ENCODE assay signal across 16 cellular contexts in the genomic region with DNA sequence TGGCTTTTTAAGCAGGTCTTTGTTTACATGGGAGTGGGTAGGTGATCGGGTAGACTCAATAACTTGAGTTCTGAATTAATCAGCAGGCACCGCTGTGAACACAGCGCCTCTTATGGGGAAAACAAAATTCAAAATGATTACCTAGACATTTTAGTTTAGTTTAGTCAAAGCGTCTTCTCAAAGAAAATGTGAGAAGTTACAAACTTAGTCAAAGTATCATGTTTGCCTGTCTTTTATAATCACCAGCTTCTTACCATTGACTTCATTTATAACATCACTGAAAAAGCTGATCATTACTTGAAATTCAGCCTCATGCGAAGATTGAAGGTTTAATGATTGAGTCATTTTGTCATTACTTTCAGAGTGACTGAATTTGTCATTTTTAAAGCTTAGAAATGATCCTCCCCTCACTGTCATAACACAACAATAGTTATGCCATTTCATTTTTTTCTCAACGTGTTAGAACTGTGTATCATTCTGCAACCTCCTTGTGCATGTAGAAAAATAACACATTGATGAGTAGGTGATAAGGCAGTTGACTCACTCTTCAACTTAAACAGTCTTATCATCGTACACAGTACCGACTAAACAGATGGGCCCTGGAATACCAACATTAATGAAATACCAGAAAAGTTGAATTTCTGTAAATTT.
DNase-seq lines count a peak whose midpoint lies in the region; ATAC-seq and TF ChIP-seq lines count a peak whose summit lies in the region.
"Had no signal": no experiment of that assay in that cellular context is flagged by ENCODE, and none has a peak within 500 bp of the region (broad histone marks: within the 10 kb centered on the region; RNA-seq: fewer than 3 reads in every experiment).

No MANE protein-coding gene starts in this region.

- peak overlapping the region; percentile 59 for H3K4me3 Mint-ChIP-seq in natural killer cell treated with Interleukin-12 subunit alpha and Interleukin-12 subunit beta and Interleukin-15 and Interleukin-18, amount 100 ng/mL, for 72 hours
- no peak overlapping the region for H3K4me3 Mint-ChIP-seq in natural killer cell
- H3K4me3 Mint-ChIP-seq in WTC11 = no peak overlapping the region
- H3K4me3 Mint-ChIP-seq: dendritic cell treated with granulocyte-macrophage colony-stimulating factor and Interleukin-4, amounts not matched to agents 40 ng/mL and 50 ng/mL, for 4 days had no signal

- H3K27ac Mint-ChIP-seq in natural killer cell treated with Interleukin-12 subunit alpha and Interleukin-12 subunit beta and Interleukin-15 and Interleukin-18, amount 100 ng/mL, for 72 hours = peak overlapping the region; percentile 65 to 79
- H3K27ac Mint-ChIP-seq in natural killer cell (no peak overlapping the region), WTC11 (peak overlapping the region; percentile 63)
- H3K27ac Mint-ChIP-seq: dendritic cell treated with granulocyte-macrophage colony-stimulating factor and Interleukin-4, amounts not matched to agents 40 ng/mL and 50 ng/mL, for 4 days had no signal

- no peaks in the 10 kb centered on the region for H3K36me3 Mint-ChIP-seq in natural killer cell treated with Interleukin-12 subunit alpha and Interleukin-12 subunit beta and Interleukin-15 and Interleukin-18, amount 100 ng/mL, for 72 hours
- H3K36me3 Mint-ChIP-seq in natural killer cell = no peaks in the 10 kb centered on the region
- H3K36me3 Mint-ChIP-seq in WTC11 = no peaks in the 10 kb centered on the region

- POLR2A ChIA-PET in WTC11 (lab: Charles Lee) = no interaction called here

- CTCF ChIA-PET in WTC11 (lab: Charles Lee) = no interaction called here

- peaks cover 0 to 13% of the 10 kb centered on the region in 2 donors for H3K27me3 Mint-ChIP-seq in natural killer cell treated with Interleukin-12 subunit alpha and Interleukin-12 subunit beta and Interleukin-15 and Interleukin-18, amount 100 ng/mL, for 72 hours
- H3K27me3 Mint-ChIP-seq in natural killer cell (ENCODE audit: low read depth in 2 of 2) (peaks cover 2 to 26% of the 10 kb centered on the region in 2 donors), WTC11 (ENCODE audit: low read depth) (no peaks in the 10 kb centered on the region)
- H3K27me3 Mint-ChIP-seq: dendritic cell treated with granulocyte-macrophage colony-stimulating factor and Interleukin-4, amounts not matched to agents 40 ng/mL and 50 ng/mL, for 4 days had no signal

- intact Hi-C loops in natural killer cell (cut with micrococcal nuclease) = no loop called here

- TF ChIP-seq CTCF in natural killer cell (IDR thresholded peaks at IDR 0.05) = no peak
- no peak for TF ChIP-seq CTCF in WTC11 (IDR thresholded peaks at IDR 0.05)

- DNase-seq in natural killer cell treated with Interleukin-12 subunit alpha and Interleukin-12 subunit beta and Interleukin-15 and Interleukin-18, amount 100 ng/mL, for 72 hours (ENCODE audit: low spot score) = no peak
- DNase-seq in natural killer cell = no peak
- DNase-seq in WTC11 (ENCODE audit: low spot score) = no peak
- peak; percentile 85 to 90 for DNase-seq in erythroblast (lab: John Stamatoyannopoulos, UW)
- DNase-seq in stimulated activated naive CD8-positive, alpha-beta T cell treated with anti-CD3 and anti-CD28 coated beads, Interleukin-15, Interleukin-2, amounts not matched to agents 100 U/mL and 50 U/mL, for 24 hours = no peak
- DNase-seq in GF-D8 (lab: John Stamatoyannopoulos, UW) = no peak
- no peak for DNase-seq in nucleus accumbens (lab: John Stamatoyannopoulos, UW)
- DNase-seq: DND-41, mammary epithelial cell, NCI-H1048, NCI-H510A treated with DMSO at 0.1 percent for 48 hours, PC-9, posterior cingulate gyrus, uterus had no signal

- no peak for TF ChIP-seq POLR2A in erythroblast (IDR thresholded peaks at IDR 0.05; ENCODE audit: low read length)

- no peaks in the 10 kb centered on the region for H3K9me3 Mint-ChIP-seq in natural killer cell treated with Interleukin-12 subunit alpha and Interleukin-12 subunit beta and Interleukin-15 and Interleukin-18, amount 100 ng/mL, for 72 hours
- H3K9me3 Mint-ChIP-seq in natural killer cell (no peaks in the 10 kb centered on the region), WTC11 (no peaks in the 10 kb centered on the region)
- H3K9me3 Mint-ChIP-seq: dendritic cell treated with granulocyte-macrophage colony-stimulating factor and Interleukin-4, amounts not matched to agents 40 ng/mL and 50 ng/mL, for 4 days had no signal

- peak; percentile 92 to 94 for ATAC-seq in natural killer cell treated with Interleukin-12 subunit alpha and Interleukin-12 subunit beta and Interleukin-15 and Interleukin-18, amount 100 ng/mL, for 72 hours
- no peak for ATAC-seq in natural killer cell
- no peak for ATAC-seq in WTC11
- ATAC-seq in stimulated activated naive CD8-positive, alpha-beta T cell treated with anti-CD3 and anti-CD28 coated beads, Interleukin-15, Interleukin-2, amounts not matched to agents 100 U/mL and 50 U/mL, for 24 hours = peak; percentile 67
- ATAC-seq in GM21360 (IDR thresholded peaks at IDR 0.05; ENCODE audit: unreplicated experiment) = no peak

- H3K4me1 Mint-ChIP-seq in natural killer cell treated with Interleukin-12 subunit alpha and Interleukin-12 subunit beta and Interleukin-15 and Interleukin-18, amount 100 ng/mL, for 72 hours (ENCODE audit: low read depth in 2 of 2) = peaks cover 15 to 52% of the 10 kb centered on the region in 2 donors
- H3K4me1 Mint-ChIP-seq in natural killer cell = peaks cover 5 to 9% of the 10 kb centered on the region in 2 donors
- H3K4me1 Mint-ChIP-seq in WTC11 = peaks cover 48% of the 10 kb centered on the region

TF ChIP-seq in WTC11, 78 proteins besides CTCF, POLR2A, EP300 and RAD21 (continues in another document):
- TF ChIP-seq ZNF416 (CRISPR knock-in tag; IDR thresholded peaks at IDR 0.05) (no peak), FOXP4 (CRISPR knock-in tag; IDR thresholded peaks at IDR 0.05) (no peak), ZNF396 (CRISPR knock-in tag; IDR thresholded peaks at IDR 0.05; ENCODE audit: borderline replicate concordance) (no peak), TEAD1 (CRISPR knock-in tag; IDR thresholded peaks at IDR 0.05) (no peak)
- TF ChIP-seq, protein P1, sequence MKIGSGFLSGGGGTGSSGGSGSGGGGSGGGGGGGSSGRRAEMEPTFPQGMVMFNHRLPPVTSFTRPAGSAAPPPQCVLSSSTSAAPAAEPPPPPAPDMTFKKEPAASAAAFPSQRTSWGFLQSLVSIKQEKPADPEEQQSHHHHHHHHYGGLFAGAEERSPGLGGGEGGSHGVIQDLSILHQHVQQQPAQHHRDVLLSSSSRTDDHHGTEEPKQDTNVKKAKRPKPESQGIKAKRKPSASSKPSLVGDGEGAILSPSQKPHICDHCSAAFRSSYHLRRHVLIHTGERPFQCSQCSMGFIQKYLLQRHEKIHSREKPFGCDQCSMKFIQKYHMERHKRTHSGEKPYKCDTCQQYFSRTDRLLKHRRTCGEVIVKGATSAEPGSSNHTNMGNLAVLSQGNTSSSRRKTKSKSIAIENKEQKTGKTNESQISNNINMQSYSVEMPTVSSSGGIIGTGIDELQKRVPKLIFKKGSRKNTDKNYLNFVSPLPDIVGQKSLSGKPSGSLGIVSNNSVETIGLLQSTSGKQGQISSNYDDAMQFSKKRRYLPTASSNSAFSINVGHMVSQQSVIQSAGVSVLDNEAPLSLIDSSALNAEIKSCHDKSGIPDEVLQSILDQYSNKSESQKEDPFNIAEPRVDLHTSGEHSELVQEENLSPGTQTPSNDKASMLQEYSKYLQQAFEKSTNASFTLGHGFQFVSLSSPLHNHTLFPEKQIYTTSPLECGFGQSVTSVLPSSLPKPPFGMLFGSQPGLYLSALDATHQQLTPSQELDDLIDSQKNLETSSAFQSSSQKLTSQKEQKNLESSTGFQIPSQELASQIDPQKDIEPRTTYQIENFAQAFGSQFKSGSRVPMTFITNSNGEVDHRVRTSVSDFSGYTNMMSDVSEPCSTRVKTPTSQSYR (CRISPR knock-in tag; IDR thresholded peaks at IDR 0.05) = no peak
- TF ChIP-seq, protein P2, sequence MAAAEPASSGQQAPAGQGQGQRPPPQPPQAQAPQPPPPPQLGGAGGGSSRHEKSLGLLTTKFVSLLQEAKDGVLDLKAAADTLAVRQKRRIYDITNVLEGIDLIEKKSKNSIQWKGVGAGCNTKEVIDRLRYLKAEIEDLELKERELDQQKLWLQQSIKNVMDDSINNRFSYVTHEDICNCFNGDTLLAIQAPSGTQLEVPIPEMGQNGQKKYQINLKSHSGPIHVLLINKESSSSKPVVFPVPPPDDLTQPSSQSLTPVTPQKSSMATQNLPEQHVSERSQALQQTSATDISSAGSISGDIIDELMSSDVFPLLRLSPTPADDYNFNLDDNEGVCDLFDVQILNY (CRISPR knock-in tag; IDR thresholded peaks at IDR 0.05) = no peak
- TF ChIP-seq, protein P3, sequence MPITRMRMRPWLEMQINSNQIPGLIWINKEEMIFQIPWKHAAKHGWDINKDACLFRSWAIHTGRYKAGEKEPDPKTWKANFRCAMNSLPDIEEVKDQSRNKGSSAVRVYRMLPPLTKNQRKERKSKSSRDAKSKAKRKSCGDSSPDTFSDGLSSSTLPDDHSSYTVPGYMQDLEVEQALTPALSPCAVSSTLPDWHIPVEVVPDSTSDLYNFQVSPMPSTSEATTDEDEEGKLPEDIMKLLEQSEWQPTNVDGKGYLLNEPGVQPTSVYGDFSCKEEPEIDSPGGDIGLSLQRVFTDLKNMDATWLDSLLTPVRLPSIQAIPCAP (CRISPR knock-in tag; IDR thresholded peaks at IDR 0.05) = no peak
- TF ChIP-seq, protein P4, sequence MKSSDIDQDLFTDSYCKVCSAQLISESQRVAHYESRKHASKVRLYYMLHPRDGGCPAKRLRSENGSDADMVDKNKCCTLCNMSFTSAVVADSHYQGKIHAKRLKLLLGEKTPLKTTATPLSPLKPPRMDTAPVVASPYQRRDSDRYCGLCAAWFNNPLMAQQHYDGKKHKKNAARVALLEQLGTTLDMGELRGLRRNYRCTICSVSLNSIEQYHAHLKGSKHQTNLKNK (CRISPR knock-in tag; IDR thresholded peaks at IDR 0.05) = no peak

Comparison
In these comparisons a context has a peak if more than half of its experiments do, and no peak if none do; other contexts are left out.
1. ATAC-seq: peak in natural killer cell treated with Interleukin-12 subunit alpha and Interleukin-12 subunit beta and Interleukin-15 and Interleukin-18, amount 100 ng/mL, for 72 hours (2 of 2) and stimulated activated naive CD8-positive, alpha-beta T cell treated with anti-CD3 and anti-CD28 coated beads, Interleukin-15, Interleukin-2, amounts not matched to agents 100 U/mL and 50 U/mL, for 24 hours (single experiment); none in natural killer cell (0 of 3), WTC11 (single experiment) and GM21360 (single experiment).
2. H3K27ac Mint-ChIP-seq: peak in natural killer cell treated with Interleukin-12 subunit alpha and Interleukin-12 subunit beta and Interleukin-15 and Interleukin-18, amount 100 ng/mL, for 72 hours (2 of 2) and WTC11 (single experiment); none in natural killer cell (0 of 2).
3. DNase-seq: peak in erythroblast (2 of 2); none in natural killer cell treated with Interleukin-12 subunit alpha and Interleukin-12 subunit beta and Interleukin-15 and Interleukin-18, amount 100 ng/mL, for 72 hours (single experiment), natural killer cell (single experiment), WTC11 (single experiment), stimulated activated naive CD8-positive, alpha-beta T cell treated with anti-CD3 and anti-CD28 coated beads, Interleukin-15, Interleukin-2, amounts not matched to agents 100 U/mL and 50 U/mL, for 24 hours (single experiment), GF-D8 (single experiment) and nucleus accumbens (0 of 56).